26 cellular contexts compared by ENCODE assay signal in genomic region chr20:32609993-32610896, GRCh38. TPM values are rescaled to one million over a fixed set of nuclear protein-coding genes. Genes with fewer than 3 reads are reported as not detected.
DNase-seq lines count a peak whose midpoint lies in the region; ATAC-seq, FAIRE-seq and TF ChIP-seq lines count a peak whose summit lies in the region.
"Had no signal": no experiment of that assay in that cellular context is flagged by ENCODE, and none has a peak within 500 bp of the region (broad histone marks: within the 10 kb centered on the region; RNA-seq: fewer than 3 reads in every experiment).

No MANE protein-coding gene starts in this region.

- no peak overlapping the region for H3K27ac ChIP-seq in K562 (ENCODE audit: extremely low read depth, low read depth, low read length)
- H3K27ac ChIP-seq: GM23248, HL-60 had no signal

- in situ Hi-C loops in K562 (cut with MboI): no loop called here

- no peak for FAIRE-seq in K562 (lab: Jason Lieb, UNC)
- FAIRE-seq: endothelial cell of umbilical vein had no signal

- DNase-seq in DMS53 (lab: John Stamatoyannopoulos, UW): peak; percentile 25
- DNase-seq in DMS53 treated with DMSO at 0.1 percent for 48 hours (lab: John Stamatoyannopoulos, UW; ENCODE audit: unreplicated experiment): no peak
- peak; percentile 64 for DNase-seq in NCI-H1092 treated with DMSO at 0.1 percent for 48 hours (lab: John Stamatoyannopoulos, UW)
- peak; percentile 54 to 82 for DNase-seq in NCI-H524 (lab: John Stamatoyannopoulos, UW)
- DNase-seq in K562 (ENCODE audit: extremely low read depth in 1 of 4, low spot score in 3 of 4): no peak
- DNase-seq in activated gamma-delta T cell treated with Interleukin-2 at 50 U/mL for 16 hours: no peak
- DNase-seq in left lobe of liver (ENCODE audit: low spot score): no peak
- no peak for DNase-seq in A172 (ENCODE audit: low spot score)
- DNase-seq: 8988T; activated CD4-positive, alpha-beta T cell treated with anti-CD3 and anti-CD28 coated beads for 1 hour; activated CD8-positive, alpha-beta T cell treated with anti-CD3 and anti-CD28 coated beads, Interleukin-2, amount 10 ng/mL, durations not matched to agents 7 days and 5 days; activated naive CD4-positive, alpha-beta T cell treated with anti-CD3 and anti-CD28 coated beads, Interleukin-2, amount 10 ng/mL, durations not matched to agents 7 days and 5 days; activated T-cell treated with anti-CD3 and anti-CD28 coated beads, Interleukin-2, amount 50 U/mL, for 24 hours; AML-193; EL; GM23248; head of caudate nucleus; MG63; NCI-H1930; NCI-H82; occipital lobe; Right ventricle myocardium superior; stimulated activated CD4-positive, alpha-beta T cell treated with anti-CD3 and anti-CD28 coated beads, Interleukin-4, amount 100 ng/mL, for 1 hour; T-helper 1 cell had no signal

- no peak for TF ChIP-seq POLR2A in K562 (conservative IDR thresholded peaks at IDR 0.05)

- H3K9ac ChIP-seq in K562 (ENCODE audit: insufficient read depth in 1 of 2, low read depth in 2 of 2, low read length in 2 of 2): peak overlapping the region in 1 of 2 experiments; percentile 73; a peak in 2 of 4 replicates
- H3K9ac ChIP-seq: GM23248 had no signal

- peaks cover 20 to 58% of the 10 kb centered on the region in 2 experiments; a peak in 4 of 5 replicates for H3K4me1 ChIP-seq in K562 (replicated peaks in 1 of 2; ENCODE audit: control insufficient read depth in 2 of 2, insufficient read depth in 2 of 2, low read length in 2 of 2)

- no peak for TF ChIP-seq EP300 in K562 (IDR thresholded peaks at IDR 0.05; ENCODE audit: low read length)

- CTCF ChIA-PET in K562 (lab: Yijun Ruan, JAX; ENCODE audit: low intra/inter-chr PET ratio): no interaction called here

- POLR2A ChIA-PET in K562 (lab: Yijun Ruan, JAX): interaction anchor here (1.5 kb wide), 1 partner anchor 23 kb away, joined by 6 read pairs; no protein-coding TSS in a partner anchor

- H3K9me3 ChIP-seq in K562 (replicated peaks; ENCODE audit: control insufficient read depth, insufficient read depth, low read depth, low read length): no peaks in the 10 kb centered on the region
- H3K9me3 ChIP-seq: MG63 had no signal

- no peak for TF ChIP-seq CTCF in K562 (IDR thresholded peaks at IDR 0.05 in 2 of 3, conservative IDR thresholded peaks at IDR 0.05 in 1 of 3; ENCODE audit: insufficient read depth in 2 of 3, low read depth in 1 of 3, low read length in 3 of 3)

- H4K20me1 ChIP-seq in K562 (replicated peaks; ENCODE audit: control insufficient read depth, insufficient read depth, low read length): peaks cover 8% of the 10 kb centered on the region; the same call in 1 of the 2 replicates

- no peaks in the 10 kb centered on the region for H3K27me3 ChIP-seq in K562 (ENCODE audit: control insufficient read depth in 2 of 2, insufficient read depth in 2 of 2, low read length in 2 of 2)
- H3K27me3 ChIP-seq: MG63 had no signal

- H3K4me3 ChIP-seq in K562: no peak overlapping the region
- H3K4me3 ChIP-seq: GM23248, MG63 had no signal

- H3K36me3 ChIP-seq in K562 (ENCODE audit: control insufficient read depth, insufficient read depth, low read length): peaks cover 6% of the 10 kb centered on the region; the same call in 2 of the 3 replicates
- H3K36me3 ChIP-seq: MG63 had no signal

- no peak overlapping the region for H3K4me2 ChIP-seq in K562 (ENCODE audit: insufficient read depth, low read length)

- peaks cover 11% of the 10 kb centered on the region for H3K79me2 ChIP-seq in K562 (ENCODE audit: control insufficient read depth, insufficient read depth, low read length)

- 74% methylated on average over 15 of the region's 15 CpGs for WGBS in K562 (ENCODE audit: insufficient coverage, low coverage, missing lambda C conversion rate)

- no TSS peak for BruUV-seq in K562 (replicated peaks; lab: Mats Ljungman, UMichigan)

- TF ChIP-seq RAD21 in K562 (CRISPR knock-in tag; conservative IDR thresholded peaks at IDR 0.05 in 1 of 2, IDR thresholded peaks at IDR 0.05 in 1 of 2): no peak

- H2AFZ ChIP-seq in K562 (ENCODE audit: low read depth, low read length): no peak overlapping the region
- H2AFZ ChIP-seq: GM23248 had no signal

- intact Hi-C loops in K562 (cut with micrococcal nuclease): no loop called here

- ATAC-seq in K562: no peak
- ATAC-seq in left lobe of liver: no peak
- ATAC-seq: activated CD8-positive, alpha-beta T cell treated with anti-CD3 and anti-CD28 coated beads, Interleukin-2, amount 10 ng/mL, durations not matched to agents 7 days and 5 days had no signal

- H3K9me1 ChIP-seq in K562 (ENCODE audit: control insufficient read depth, insufficient read depth, low read length): peaks cover 10% of the 10 kb centered on the region

TF ChIP-seq in K562, 482 proteins besides CTCF, POLR2A, EP300 and RAD21:
- TF ChIP-seq RBM22 (IDR thresholded peaks at IDR 0.05; ENCODE audit: low read depth, low read length, poor library complexity, severe bottlenecking) (peak; percentile 46), BCOR (IDR thresholded peaks at IDR 0.05) (no peak), ZC3H11A (IDR thresholded peaks at IDR 0.05; ENCODE audit: low read depth, low read length) (no peak)

RNA-seq across cellular contexts. Expression of gene NOL4L, which starts 25.1 kb away (rescaled TPM):
- 83.7 and 101 TPM in 2 replicates for total RNA-seq in K562 (2011; cell fraction: chromatin; rRNA removed; ENCODE audit: low replicate concordance)
- total RNA-seq in K562 (2011; cell fraction: nucleolus; rRNA removed): 37.2 and 38.4 TPM in 2 replicates
- 54.0 and 63.1 TPM in 2 replicates for total RNA-seq in K562 (2011; cell fraction: nucleoplasm; rRNA removed)
- total RNA-seq in K562 (2014; rRNA removed): 14.8 and 17.9 TPM in 2 replicates
- total RNA-seq in K562 (2014; rRNA removed; fragmentation: Illumina TruSeq; extraction: Trizol): 9.7 and 10.6 TPM in 2 replicates
- 13.8 and 14.1 TPM in 2 replicates for total RNA-seq in K562 (2015; rRNA removed; fragmentation: Illumina TruSeq; extraction: Trizol)
- 33.2 and 36.2 TPM in 2 replicates for total RNA-seq in K562 (2021)
- polyA plus RNA-seq in K562 (2011; rRNA removed): 11.6 and 15.4 TPM in 2 replicates
- polyA plus RNA-seq in K562 (2011; cell fraction: cytosol; rRNA removed): 9.9 and 14.8 TPM in 2 replicates
- polyA plus RNA-seq in K562 (2011; cell fraction: nucleus; rRNA removed): 42.8 and 74.6 TPM in 2 replicates
- polyA plus RNA-seq in K562 (2012): 15.9 and 17.9 TPM in 2 replicates
- polyA plus RNA-seq in K562 (2014; fragmentation: Illumina TruSeq; extraction: Trizol): 14.8 and 16.0 TPM in 2 replicates
- 1 to 10 TPM; 5.1 to 6.6 TPM for polyA plus RNA-seq in K562 (2014; fragmentation: Nextera tagmentation; extraction: Ambion mirVana)
- 13.6 and 15.9 TPM in 2 replicates for polyA plus RNA-seq in K562 (2014; rRNA removed)
- polyA minus RNA-seq in K562 (2011; rRNA and poly(A)+ RNA removed): 10.1 and 11.5 TPM in 2 replicates
- polyA minus RNA-seq in K562 (2011; cell fraction: cytosol; rRNA and poly(A)+ RNA removed): 15.5 and 25.2 TPM in 2 replicates
- 17.2 and 19.1 TPM in 2 replicates for polyA minus RNA-seq in K562 (2011; cell fraction: nucleus; rRNA and poly(A)+ RNA removed)
- total RNA-seq in left lobe of liver: 5.8 TPM
- 17.8 and 34.3 TPM in 2 replicates for total RNA-seq in A172 (2014; rRNA removed; shearing (Covaris generic))

Comparison
In these comparisons a context has a peak if more than half of its experiments do, and no peak if none do; other contexts are left out.
1. DNase-seq: peak in DMS53 (single experiment), NCI-H1092 treated with DMSO at 0.1 percent for 48 hours (single experiment) and NCI-H524 (2 of 2); none in DMS53 treated with DMSO at 0.1 percent for 48 hours (single experiment), K562 (0 of 4), activated gamma-delta T cell treated with Interleukin-2 at 50 U/mL for 16 hours (single experiment), left lobe of liver (single experiment) and A172 (single experiment).